1 cellular context compared by ENCODE assay signal in the genomic region with DNA sequence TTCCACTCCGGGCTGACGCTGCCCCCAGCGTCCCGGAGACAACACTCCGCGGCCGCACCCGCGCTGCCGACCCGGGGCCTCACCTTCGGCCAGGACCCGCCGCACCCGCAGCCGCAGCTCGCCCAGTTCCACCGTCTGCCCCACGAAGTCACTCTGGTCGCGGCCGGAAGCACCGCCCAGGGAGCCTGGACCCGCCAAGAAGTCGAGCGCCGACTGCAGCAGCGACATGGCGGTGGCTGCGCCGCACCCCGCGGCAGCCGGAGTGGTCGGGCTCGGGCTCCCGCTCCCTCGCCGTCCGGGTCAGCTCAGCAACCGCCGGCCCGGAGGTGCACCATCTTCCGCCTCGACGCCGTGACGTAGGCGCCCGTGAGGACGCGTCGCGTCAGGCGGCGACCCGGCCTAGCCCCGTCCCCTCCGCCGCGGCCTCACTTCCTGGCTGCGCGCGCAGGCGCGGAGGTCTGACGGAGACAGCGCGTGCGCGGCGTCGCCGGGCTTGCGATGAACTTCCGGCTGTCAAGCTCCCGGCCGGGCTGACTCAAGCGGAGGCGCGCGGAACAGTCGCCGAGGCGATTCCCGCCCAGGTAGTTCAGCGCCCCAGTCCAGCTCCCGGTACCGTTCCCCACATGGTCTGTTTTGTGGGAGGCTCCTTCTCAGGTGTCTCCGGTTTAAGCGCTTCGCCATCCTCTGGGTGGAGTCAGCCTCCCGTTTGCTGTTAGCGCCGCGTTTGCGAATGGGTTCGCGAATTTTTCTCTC.
TF ChIP-seq lines count a peak whose summit lies in the region.

A gene (minus strand): TSS at position 357 of the 753 bp plus-strand sequence. CDS start 129 bp downstream, at position 228.
A gene with protein sequence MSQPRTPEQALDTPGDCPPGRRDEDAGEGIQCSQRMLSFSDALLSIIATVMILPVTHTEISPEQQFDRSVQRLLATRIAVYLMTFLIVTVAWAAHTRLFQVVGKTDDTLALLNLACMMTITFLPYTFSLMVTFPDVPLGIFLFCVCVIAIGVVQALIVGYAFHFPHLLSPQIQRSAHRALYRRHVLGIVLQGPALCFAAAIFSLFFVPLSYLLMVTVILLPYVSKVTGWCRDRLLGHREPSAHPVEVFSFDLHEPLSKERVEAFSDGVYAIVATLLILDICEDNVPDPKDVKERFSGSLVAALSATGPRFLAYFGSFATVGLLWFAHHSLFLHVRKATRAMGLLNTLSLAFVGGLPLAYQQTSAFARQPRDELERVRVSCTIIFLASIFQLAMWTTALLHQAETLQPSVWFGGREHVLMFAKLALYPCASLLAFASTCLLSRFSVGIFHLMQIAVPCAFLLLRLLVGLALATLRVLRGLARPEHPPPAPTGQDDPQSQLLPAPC (plus strand): TSS at position 501 of the 753 bp plus-strand sequence. CDS start 15,280 bp downstream, outside the sequence.

TF ChIP-seq in SK-N-SH, 30 proteins besides CTCF, POLR2A, EP300 and RAD21 (continued from another document):
- TF ChIP-seq, protein P1, sequence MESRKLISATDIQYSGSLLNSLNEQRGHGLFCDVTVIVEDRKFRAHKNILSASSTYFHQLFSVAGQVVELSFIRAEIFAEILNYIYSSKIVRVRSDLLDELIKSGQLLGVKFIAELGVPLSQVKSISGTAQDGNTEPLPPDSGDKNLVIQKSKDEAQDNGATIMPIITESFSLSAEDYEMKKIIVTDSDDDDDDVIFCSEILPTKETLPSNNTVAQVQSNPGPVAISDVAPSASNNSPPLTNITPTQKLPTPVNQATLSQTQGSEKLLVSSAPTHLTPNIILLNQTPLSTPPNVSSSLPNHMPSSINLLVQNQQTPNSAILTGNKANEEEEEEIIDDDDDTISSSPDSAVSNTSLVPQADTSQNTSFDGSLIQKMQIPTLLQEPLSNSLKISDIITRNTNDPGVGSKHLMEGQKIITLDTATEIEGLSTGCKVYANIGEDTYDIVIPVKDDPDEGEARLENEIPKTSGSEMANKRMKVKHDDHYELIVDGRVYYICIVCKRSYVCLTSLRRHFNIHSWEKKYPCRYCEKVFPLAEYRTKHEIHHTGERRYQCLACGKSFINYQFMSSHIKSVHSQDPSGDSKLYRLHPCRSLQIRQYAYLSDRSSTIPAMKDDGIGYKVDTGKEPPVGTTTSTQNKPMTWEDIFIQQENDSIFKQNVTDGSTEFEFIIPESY (IDR thresholded peaks at IDR 0.05; ENCODE audit: borderline replicate concordance, low read depth) = no peak
- TF ChIP-seq FOXM1 (IDR thresholded peaks at IDR 0.05; ENCODE audit: low read depth) (no peak), CHD2 (IDR thresholded peaks at IDR 0.05; ENCODE audit: low read length, partially characterized antibody) (no peak), ELF1 (IDR thresholded peaks at IDR 0.05) (peak; percentile 90), SIN3A (IDR thresholded peaks at IDR 0.05; ENCODE audit: borderline replicate concordance, low read depth, low read length) (peak; percentile 97), FOSL2 (IDR thresholded peaks at IDR 0.05; ENCODE audit: borderline replicate concordance, low read depth) (no peak), MXI1 (IDR thresholded peaks at IDR 0.05; ENCODE audit: low read depth, low read length) (peak; percentile 98), YY1 (IDR thresholded peaks at IDR 0.05; ENCODE audit: low read depth) (peak; percentile 69; the same call in 1 of the 2 replicates), TAF1 (IDR thresholded peaks at IDR 0.05; ENCODE audit: borderline replicate concordance, low read depth, low read length) (peak; percentile 55), JUND (IDR thresholded peaks at IDR 0.05) (no peak), NFIC (IDR thresholded peaks at IDR 0.05; ENCODE audit: borderline replicate concordance) (no peak)
- TF ChIP-seq, protein P2, sequence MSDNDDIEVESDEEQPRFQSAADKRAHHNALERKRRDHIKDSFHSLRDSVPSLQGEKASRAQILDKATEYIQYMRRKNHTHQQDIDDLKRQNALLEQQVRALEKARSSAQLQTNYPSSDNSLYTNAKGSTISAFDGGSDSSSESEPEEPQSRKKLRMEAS (IDR thresholded peaks at IDR 0.05; ENCODE audit: low read depth) = peak; percentile 78
- TF ChIP-seq, protein P3, sequence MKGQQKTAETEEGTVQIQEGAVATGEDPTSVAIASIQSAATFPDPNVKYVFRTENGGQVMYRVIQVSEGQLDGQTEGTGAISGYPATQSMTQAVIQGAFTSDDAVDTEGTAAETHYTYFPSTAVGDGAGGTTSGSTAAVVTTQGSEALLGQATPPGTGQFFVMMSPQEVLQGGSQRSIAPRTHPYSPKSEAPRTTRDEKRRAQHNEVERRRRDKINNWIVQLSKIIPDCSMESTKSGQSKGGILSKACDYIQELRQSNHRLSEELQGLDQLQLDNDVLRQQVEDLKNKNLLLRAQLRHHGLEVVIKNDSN (IDR thresholded peaks at IDR 0.05; ENCODE audit: borderline replicate concordance, low read depth) = peak; percentile 18; the same call in 1 of the 2 replicates
